8 cellular contexts compared by ENCODE assay signal in the genomic region with DNA sequence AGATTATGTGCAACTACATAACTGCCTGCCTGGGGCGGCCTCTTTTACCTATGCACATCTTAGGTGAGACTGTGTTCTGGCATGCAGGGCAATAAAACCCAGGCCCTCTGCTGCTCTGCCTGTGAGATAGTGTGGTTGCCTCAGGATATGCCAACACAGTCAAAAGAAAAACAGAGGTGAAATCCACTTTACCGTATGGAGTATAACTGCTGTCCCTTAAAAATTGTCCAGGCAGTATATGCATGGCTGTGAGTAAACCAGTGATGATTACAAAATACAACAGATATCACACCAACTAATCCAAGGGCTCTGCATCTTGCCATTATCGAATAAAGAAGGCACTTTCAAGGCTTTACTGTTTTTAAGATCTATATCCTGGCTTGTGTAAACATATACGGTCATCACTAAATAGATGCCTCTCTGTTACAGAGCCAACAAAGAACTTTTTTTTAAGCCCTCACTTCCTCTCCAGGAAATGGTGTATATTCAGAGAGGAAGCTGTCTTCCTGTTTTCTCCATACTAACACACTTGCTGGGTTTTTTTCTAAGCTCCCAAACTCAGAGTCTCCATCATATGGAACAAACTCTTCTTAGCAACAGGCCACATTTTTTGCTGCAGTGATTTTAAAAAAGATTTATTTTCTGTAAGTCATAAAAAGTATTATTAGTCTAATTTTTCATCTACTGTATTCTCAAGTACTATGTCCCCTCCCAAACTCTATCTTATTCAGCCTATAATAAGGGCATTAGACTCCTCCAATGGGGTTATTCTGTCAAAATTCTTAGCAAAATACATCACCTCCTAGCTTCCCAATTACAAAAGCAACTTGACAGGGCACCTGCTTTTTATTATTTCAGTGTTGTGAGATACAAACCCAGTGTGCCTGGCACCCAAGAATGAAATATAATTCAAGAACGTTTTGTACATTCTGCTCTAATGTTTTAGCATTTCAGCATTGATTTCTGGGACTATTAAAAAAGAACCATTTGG.
A peak's percentile ranks its signal among the peaks of the same experiment; 100 is the strongest.
DNase-seq lines count a peak whose midpoint lies in the region; ATAC-seq and TF ChIP-seq lines count a peak whose summit lies in the region.

No MANE protein-coding gene starts in this region.

- H3K4me2 ChIP-seq in GM23338, result no peak overlapping the region

- TF ChIP-seq CTCF in GM23338 (conservative IDR thresholded peaks at IDR 0.05; ENCODE audit: low read depth in 2 of 2), result no peak
- TF ChIP-seq CTCF in Panc1 (IDR thresholded peaks at IDR 0.05), result no peak
- TF ChIP-seq CTCF in epithelial cell of esophagus (IDR thresholded peaks at IDR 0.05; ENCODE audit: insufficient read depth, low read depth, low read length, missing control alignments), result no peak

- in situ Hi-C loops in Panc1 (cut with HindIII; ENCODE audit: low pct_unique_long_range_greater_than_20kb, low sequenced_read_pairs), result no loop called here

- CTCF ChIA-PET in Panc1 (lab: Charles Lee), result no interaction called here

- no peak overlapping the region for H3K9ac ChIP-seq in skeletal muscle tissue (ENCODE audit: low read depth in 1 of 3, low read length in 3 of 3)

- H3K4me3 ChIP-seq in GM23338 (no peak overlapping the region), Panc1 (ENCODE audit: low read depth in 2 of 2, low read length in 2 of 2) (no peak overlapping the region), epithelial cell of esophagus (ENCODE audit: low read length) (no peak overlapping the region), skeletal muscle tissue (ENCODE audit: low read length in 3 of 3) (no peak overlapping the region)

- ATAC-seq in GM23338, result peak; percentile 48
- ATAC-seq in Panc1, result peak; percentile 84
- no peak for ATAC-seq in HG03139 (IDR thresholded peaks at IDR 0.05; ENCODE audit: unreplicated experiment)
- no peak for ATAC-seq in GM21528 (IDR thresholded peaks at IDR 0.05; ENCODE audit: low FRiP score, unreplicated experiment)

- H3K27me3 Mint-ChIP-seq in GM23338 (ENCODE audit: insufficient read depth, low read depth, poor library complexity), result peaks cover 4% of the 10 kb centered on the region

- DNase-seq in GM23338 (ENCODE audit: low spot score), result no peak
- DNase-seq in Panc1 (ENCODE audit: low read depth, low spot score), result no peak
- peak; percentile 81 for DNase-seq in epithelial cell of esophagus (ENCODE audit: low read depth)
- no peak for DNase-seq in stimulated activated CD4-positive, alpha-beta T cell treated with anti-CD3 and anti-CD28 coated beads, Interleukin-4, amount 100 ng/mL, for 1 hour
- no peak for DNase-seq in NCI-H1092 (lab: John Stamatoyannopoulos, UW)

- no peaks in the 10 kb centered on the region for H3K79me2 ChIP-seq in GM23338 (replicated peaks; ENCODE audit: insufficient read depth)

- H3K36me3 ChIP-seq in GM23338 (ENCODE audit: insufficient read depth) (no peaks in the 10 kb centered on the region), Panc1 (ENCODE audit: control insufficient read depth, insufficient read depth, low read length) (no peaks in the 10 kb centered on the region), skeletal muscle tissue (ENCODE audit: control insufficient read depth in 3 of 3, insufficient read depth in 3 of 3, low read length in 3 of 3) (no peaks in the 10 kb centered on the region)

- no peaks in the 10 kb centered on the region for H3K27me3 ChIP-seq in GM23338 (ENCODE audit: insufficient read depth)
- H3K27me3 ChIP-seq in Panc1 (ENCODE audit: control insufficient read depth, insufficient read depth, low read length), result no peaks in the 10 kb centered on the region
- H3K27me3 ChIP-seq in skeletal muscle tissue (ENCODE audit: control insufficient read depth in 3 of 3, insufficient read depth in 3 of 3, low read length in 3 of 3), result no peaks in the 10 kb centered on the region

- no peaks in the 10 kb centered on the region for H4K20me1 ChIP-seq in GM23338 (replicated peaks; ENCODE audit: insufficient read depth)

- intact Hi-C loops in Panc1 (cut with micrococcal nuclease; ENCODE audit: unreplicated experiment), result no loop called here

- no peak overlapping the region for H2AFZ ChIP-seq in GM23338

- H3K27ac ChIP-seq in GM23338 (ENCODE audit: low read depth), result no peak overlapping the region; the same call in 1 of the 2 replicates
- no peak overlapping the region for H3K27ac ChIP-seq in Panc1 (ENCODE audit: low read length)
- peak overlapping the region; percentile 43 for H3K27ac ChIP-seq in skeletal muscle tissue (ENCODE audit: low read depth, low read length)

- H3K9me3 ChIP-seq in Panc1 (ENCODE audit: control insufficient read depth, insufficient read depth, low read depth, low read length) (no peaks in the 10 kb centered on the region), skeletal muscle tissue (ENCODE audit: control insufficient read depth in 3 of 3, low read length in 3 of 3) (no peaks in the 10 kb centered on the region)

- POLR2A ChIA-PET in Panc1 (lab: Charles Lee), result no interaction called here

- no peak overlapping the region for H3K4me3 Mint-ChIP-seq in GM23338

- H3K9me2 ChIP-seq in GM23338 (ENCODE audit: insufficient read depth), result no peaks in the 10 kb centered on the region

- H3F3A ChIP-seq in GM23338 (replicated peaks; ENCODE audit: low read depth), result no peaks in the 10 kb centered on the region

- H3K36me3 Mint-ChIP-seq in GM23338 (ENCODE audit: low read depth), result no peaks in the 10 kb centered on the region

- H3K27ac Mint-ChIP-seq in GM23338, result peak overlapping the region; percentile 20; the same call in 1 of the 2 replicates

- peaks cover 40% of the 10 kb centered on the region for H3K4me1 Mint-ChIP-seq in GM23338

- no TSS peak for BruUV-seq in Panc1 (replicated peaks; lab: Mats Ljungman, UMichigan)

- H3K4me1 ChIP-seq in GM23338 (ENCODE audit: insufficient read depth), result peaks cover 23% of the 10 kb centered on the region
- H3K4me1 ChIP-seq in Panc1 (ENCODE audit: control insufficient read depth, insufficient read depth, low read length), result peaks cover 10% of the 10 kb centered on the region
- peaks cover under 1 to 4% (median 4%) of the 10 kb centered on the region in 3 donors for H3K4me1 ChIP-seq in skeletal muscle tissue (ENCODE audit: control insufficient read depth in 3 of 3, insufficient read depth in 3 of 3, low read length in 3 of 3)

- H3K9me3 Mint-ChIP-seq in GM23338, result no peaks in the 10 kb centered on the region

TF ChIP-seq in GM23338, 12 proteins besides CTCF, POLR2A, EP300 and RAD21 (continues in another document):
- TF ChIP-seq EZH2 (IDR thresholded peaks at IDR 0.05; ENCODE audit: low read depth, unreplicated experiment) (no peak), JUNB (IDR thresholded peaks at IDR 0.05; ENCODE audit: unreplicated experiment) (no peak), POLR2AphosphoS5 (IDR thresholded peaks at IDR 0.05; ENCODE audit: low read depth) (no peak), ZNF331 (CRISPR knock-in tag; IDR thresholded peaks at IDR 0.05; ENCODE audit: low read depth) (no peak), CREB1 (CRISPR knock-in tag; IDR thresholded peaks at IDR 0.05; ENCODE audit: low read depth) (no peak), ZNF114 (CRISPR knock-in tag; IDR thresholded peaks at IDR 0.05) (no peak)
- TF ChIP-seq, protein P1, sequence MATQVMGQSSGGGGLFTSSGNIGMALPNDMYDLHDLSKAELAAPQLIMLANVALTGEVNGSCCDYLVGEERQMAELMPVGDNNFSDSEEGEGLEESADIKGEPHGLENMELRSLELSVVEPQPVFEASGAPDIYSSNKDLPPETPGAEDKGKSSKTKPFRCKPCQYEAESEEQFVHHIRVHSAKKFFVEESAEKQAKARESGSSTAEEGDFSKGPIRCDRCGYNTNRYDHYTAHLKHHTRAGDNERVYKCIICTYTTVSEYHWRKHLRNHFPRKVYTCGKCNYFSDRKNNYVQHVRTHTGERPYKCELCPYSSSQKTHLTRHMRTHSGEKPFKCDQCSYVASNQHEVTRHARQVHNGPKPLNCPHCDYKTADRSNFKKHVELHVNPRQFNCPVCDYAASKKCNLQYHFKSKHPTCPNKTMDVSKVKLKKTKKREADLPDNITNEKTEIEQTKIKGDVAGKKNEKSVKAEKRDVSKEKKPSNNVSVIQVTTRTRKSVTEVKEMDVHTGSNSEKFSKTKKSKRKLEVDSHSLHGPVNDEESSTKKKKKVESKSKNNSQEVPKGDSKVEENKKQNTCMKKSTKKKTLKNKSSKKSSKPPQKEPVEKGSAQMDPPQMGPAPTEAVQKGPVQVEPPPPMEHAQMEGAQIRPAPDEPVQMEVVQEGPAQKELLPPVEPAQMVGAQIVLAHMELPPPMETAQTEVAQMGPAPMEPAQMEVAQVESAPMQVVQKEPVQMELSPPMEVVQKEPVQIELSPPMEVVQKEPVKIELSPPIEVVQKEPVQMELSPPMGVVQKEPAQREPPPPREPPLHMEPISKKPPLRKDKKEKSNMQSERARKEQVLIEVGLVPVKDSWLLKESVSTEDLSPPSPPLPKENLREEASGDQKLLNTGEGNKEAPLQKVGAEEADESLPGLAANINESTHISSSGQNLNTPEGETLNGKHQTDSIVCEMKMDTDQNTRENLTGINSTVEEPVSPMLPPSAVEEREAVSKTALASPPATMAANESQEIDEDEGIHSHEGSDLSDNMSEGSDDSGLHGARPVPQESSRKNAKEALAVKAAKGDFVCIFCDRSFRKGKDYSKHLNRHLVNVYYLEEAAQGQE (IDR thresholded peaks at IDR 0.05; ENCODE audit: unreplicated experiment), result no peak

Comparison
In these comparisons a context has a peak if more than half of its experiments do, and no peak if none do; other contexts are left out.
1. ATAC-seq: peak in GM23338 (single experiment) and Panc1 (single experiment); none in HG03139 (single experiment) and GM21528 (single experiment).